In genomic region chr12:88856201-88856600, GRCh38 we compare ENCODE assay signal across 1 cellular context.
A peak's percentile ranks its signal among the peaks of the same experiment; 100 is the strongest.
TF ChIP-seq lines count a peak whose summit lies in the region.

No MANE protein-coding gene starts in this region.

TF ChIP-seq in HepG2, 621 proteins besides CTCF, POLR2A, EP300 and RAD21 (continued from another document and continues in another):
- TF ChIP-seq, protein P1, sequence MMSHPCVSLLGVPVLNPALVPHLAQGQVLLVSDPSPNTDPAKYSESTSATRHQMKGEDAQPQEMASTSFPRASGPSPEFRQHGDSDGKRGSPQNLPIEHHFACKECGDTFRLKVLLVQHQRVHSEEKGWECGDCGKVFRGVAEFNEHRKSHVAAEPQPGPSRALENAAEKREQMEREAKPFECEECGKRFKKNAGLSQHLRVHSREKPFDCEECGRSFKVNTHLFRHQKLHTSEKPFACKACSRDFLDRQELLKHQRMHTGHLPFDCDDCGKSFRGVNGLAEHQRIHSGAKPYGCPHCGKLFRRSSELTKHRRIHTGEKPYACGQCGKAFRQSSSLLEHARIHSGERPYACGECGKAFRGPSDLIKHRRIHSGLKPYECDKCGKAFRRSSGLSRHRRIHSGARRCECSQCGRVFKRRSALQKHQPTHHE (CRISPR knock-in tag; IDR thresholded peaks at IDR 0.05; ENCODE audit: borderline replicate concordance), result no peak
- TF ChIP-seq HDAC1 (CRISPR knock-in tag; IDR thresholded peaks at IDR 0.05), result no peak
- no peak for TF ChIP-seq ZUFSP (CRISPR knock-in tag; IDR thresholded peaks at IDR 0.05; ENCODE audit: borderline replicate concordance)
- TF ChIP-seq HNF4A (CRISPR knock-in tag; IDR thresholded peaks at IDR 0.05), result peak; percentile 63; the same call in 1 of the 2 replicates
- TF ChIP-seq TRIM22 (IDR thresholded peaks at IDR 0.05), result no peak
- TF ChIP-seq MAFF (IDR thresholded peaks at IDR 0.05; ENCODE audit: low read depth, low read length), result 0 out of 2 replicates have a peak, but pooled peaks have one; percentile 35
- peak; percentile 44; the same call in 1 of the 2 replicates for TF ChIP-seq TBX2 (CRISPR knock-in tag; IDR thresholded peaks at IDR 0.05; ENCODE audit: borderline replicate concordance)
- no peak for TF ChIP-seq SOX6 (IDR thresholded peaks at IDR 0.05)
- peak; percentile 56; the same call in 1 of the 2 replicates for TF ChIP-seq SOX6 (CRISPR knock-in tag; IDR thresholded peaks at IDR 0.05)
- TF ChIP-seq LCORL (IDR thresholded peaks at IDR 0.05), result peak; percentile 65; the same call in 1 of the 2 replicates
- TF ChIP-seq LCORL (CRISPR knock-in tag; IDR thresholded peaks at IDR 0.05), result peak; percentile 62; the same call in 1 of the 2 replicates
- TF ChIP-seq ZNF772 (CRISPR knock-in tag; IDR thresholded peaks at IDR 0.05), result peak; percentile 52; the same call in 1 of the 2 replicates
- TF ChIP-seq NFYC (CRISPR knock-in tag; IDR thresholded peaks at IDR 0.05), result no peak
- TF ChIP-seq SRSF1 (optimal IDR thresholded peaks at IDR 0.05; ENCODE audit: low read depth, low read length), result no peak
- 0 out of 2 replicates have a peak, but pooled peaks have one; percentile 29 for TF ChIP-seq AHDC1 (CRISPR knock-in tag; IDR thresholded peaks at IDR 0.05; ENCODE audit: borderline replicate concordance)
- TF ChIP-seq PAXIP1 (CRISPR knock-in tag; conservative IDR thresholded peaks at IDR 0.05), result peak; percentile 64
- peak; percentile 43; the same call in 1 of the 2 replicates for TF ChIP-seq FOXP4 (CRISPR knock-in tag; IDR thresholded peaks at IDR 0.05)
- TF ChIP-seq SALL1 (CRISPR knock-in tag; IDR thresholded peaks at IDR 0.05), result peak; percentile 33; the same call in 1 of the 2 replicates
- peak; percentile 63 for TF ChIP-seq FOSL2 (CRISPR knock-in tag; IDR thresholded peaks at IDR 0.05)
- TF ChIP-seq, protein P2, sequence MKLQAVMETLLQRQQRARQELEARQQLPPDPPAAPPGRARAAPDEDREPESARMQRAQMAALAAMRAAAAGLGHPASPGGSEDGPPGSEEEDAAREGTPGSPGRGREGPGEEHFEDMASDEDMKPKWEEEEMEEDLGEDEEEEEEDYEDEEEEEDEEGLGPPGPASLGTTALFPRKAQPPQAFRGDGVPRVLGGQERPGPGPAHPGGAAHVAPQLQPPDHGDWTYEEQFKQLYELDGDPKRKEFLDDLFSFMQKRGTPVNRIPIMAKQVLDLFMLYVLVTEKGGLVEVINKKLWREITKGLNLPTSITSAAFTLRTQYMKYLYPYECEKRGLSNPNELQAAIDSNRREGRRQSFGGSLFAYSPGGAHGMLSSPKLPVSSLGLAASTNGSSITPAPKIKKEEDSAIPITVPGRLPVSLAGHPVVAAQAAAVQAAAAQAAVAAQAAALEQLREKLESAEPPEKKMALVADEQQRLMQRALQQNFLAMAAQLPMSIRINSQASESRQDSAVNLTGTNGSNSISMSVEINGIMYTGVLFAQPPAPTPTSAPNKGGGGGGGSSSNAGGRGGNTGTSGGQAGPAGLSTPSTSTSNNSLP (IDR thresholded peaks at IDR 0.05; ENCODE audit: low read depth, low read length), result 0 out of 2 replicates have a peak, but pooled peaks have one; percentile 30
- TF ChIP-seq ZNF883 (CRISPR knock-in tag; IDR thresholded peaks at IDR 0.05; ENCODE audit: not compliant biosample characterization), result no peak
- TF ChIP-seq, protein P3, sequence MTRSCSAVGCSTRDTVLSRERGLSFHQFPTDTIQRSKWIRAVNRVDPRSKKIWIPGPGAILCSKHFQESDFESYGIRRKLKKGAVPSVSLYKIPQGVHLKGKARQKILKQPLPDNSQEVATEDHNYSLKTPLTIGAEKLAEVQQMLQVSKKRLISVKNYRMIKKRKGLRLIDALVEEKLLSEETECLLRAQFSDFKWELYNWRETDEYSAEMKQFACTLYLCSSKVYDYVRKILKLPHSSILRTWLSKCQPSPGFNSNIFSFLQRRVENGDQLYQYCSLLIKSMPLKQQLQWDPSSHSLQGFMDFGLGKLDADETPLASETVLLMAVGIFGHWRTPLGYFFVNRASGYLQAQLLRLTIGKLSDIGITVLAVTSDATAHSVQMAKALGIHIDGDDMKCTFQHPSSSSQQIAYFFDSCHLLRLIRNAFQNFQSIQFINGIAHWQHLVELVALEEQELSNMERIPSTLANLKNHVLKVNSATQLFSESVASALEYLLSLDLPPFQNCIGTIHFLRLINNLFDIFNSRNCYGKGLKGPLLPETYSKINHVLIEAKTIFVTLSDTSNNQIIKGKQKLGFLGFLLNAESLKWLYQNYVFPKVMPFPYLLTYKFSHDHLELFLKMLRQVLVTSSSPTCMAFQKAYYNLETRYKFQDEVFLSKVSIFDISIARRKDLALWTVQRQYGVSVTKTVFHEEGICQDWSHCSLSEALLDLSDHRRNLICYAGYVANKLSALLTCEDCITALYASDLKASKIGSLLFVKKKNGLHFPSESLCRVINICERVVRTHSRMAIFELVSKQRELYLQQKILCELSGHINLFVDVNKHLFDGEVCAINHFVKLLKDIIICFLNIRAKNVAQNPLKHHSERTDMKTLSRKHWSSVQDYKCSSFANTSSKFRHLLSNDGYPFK (CRISPR knock-in tag; IDR thresholded peaks at IDR 0.05; ENCODE audit: borderline replicate concordance), result no peak
- TF ChIP-seq, protein P4, sequence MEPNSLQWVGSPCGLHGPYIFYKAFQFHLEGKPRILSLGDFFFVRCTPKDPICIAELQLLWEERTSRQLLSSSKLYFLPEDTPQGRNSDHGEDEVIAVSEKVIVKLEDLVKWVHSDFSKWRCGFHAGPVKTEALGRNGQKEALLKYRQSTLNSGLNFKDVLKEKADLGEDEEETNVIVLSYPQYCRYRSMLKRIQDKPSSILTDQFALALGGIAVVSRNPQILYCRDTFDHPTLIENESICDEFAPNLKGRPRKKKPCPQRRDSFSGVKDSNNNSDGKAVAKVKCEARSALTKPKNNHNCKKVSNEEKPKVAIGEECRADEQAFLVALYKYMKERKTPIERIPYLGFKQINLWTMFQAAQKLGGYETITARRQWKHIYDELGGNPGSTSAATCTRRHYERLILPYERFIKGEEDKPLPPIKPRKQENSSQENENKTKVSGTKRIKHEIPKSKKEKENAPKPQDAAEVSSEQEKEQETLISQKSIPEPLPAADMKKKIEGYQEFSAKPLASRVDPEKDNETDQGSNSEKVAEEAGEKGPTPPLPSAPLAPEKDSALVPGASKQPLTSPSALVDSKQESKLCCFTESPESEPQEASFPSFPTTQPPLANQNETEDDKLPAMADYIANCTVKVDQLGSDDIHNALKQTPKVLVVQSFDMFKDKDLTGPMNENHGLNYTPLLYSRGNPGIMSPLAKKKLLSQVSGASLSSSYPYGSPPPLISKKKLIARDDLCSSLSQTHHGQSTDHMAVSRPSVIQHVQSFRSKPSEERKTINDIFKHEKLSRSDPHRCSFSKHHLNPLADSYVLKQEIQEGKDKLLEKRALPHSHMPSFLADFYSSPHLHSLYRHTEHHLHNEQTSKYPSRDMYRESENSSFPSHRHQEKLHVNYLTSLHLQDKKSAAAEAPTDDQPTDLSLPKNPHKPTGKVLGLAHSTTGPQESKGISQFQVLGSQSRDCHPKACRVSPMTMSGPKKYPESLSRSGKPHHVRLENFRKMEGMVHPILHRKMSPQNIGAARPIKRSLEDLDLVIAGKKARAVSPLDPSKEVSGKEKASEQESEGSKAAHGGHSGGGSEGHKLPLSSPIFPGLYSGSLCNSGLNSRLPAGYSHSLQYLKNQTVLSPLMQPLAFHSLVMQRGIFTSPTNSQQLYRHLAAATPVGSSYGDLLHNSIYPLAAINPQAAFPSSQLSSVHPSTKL (CRISPR knock-in tag; IDR thresholded peaks at IDR 0.05), result peak; percentile 41
- TF ChIP-seq NCOA2 (CRISPR knock-in tag; IDR thresholded peaks at IDR 0.05), result peak; percentile 35; the same call in 1 of the 2 replicates
- TF ChIP-seq POGZ (CRISPR knock-in tag; IDR thresholded peaks at IDR 0.05), result peak; percentile 48; the same call in 1 of the 2 replicates
- TF ChIP-seq ZFP62 (CRISPR knock-in tag; IDR thresholded peaks at IDR 0.05), result no peak
- no peak for TF ChIP-seq ZNF766 (CRISPR knock-in tag; IDR thresholded peaks at IDR 0.05; ENCODE audit: borderline replicate concordance)
- no peak for TF ChIP-seq HOXA3 (CRISPR knock-in tag; IDR thresholded peaks at IDR 0.05)
- no peak for TF ChIP-seq ZBTB38 (CRISPR knock-in tag; IDR thresholded peaks at IDR 0.05)
